In the genomic region with DNA sequence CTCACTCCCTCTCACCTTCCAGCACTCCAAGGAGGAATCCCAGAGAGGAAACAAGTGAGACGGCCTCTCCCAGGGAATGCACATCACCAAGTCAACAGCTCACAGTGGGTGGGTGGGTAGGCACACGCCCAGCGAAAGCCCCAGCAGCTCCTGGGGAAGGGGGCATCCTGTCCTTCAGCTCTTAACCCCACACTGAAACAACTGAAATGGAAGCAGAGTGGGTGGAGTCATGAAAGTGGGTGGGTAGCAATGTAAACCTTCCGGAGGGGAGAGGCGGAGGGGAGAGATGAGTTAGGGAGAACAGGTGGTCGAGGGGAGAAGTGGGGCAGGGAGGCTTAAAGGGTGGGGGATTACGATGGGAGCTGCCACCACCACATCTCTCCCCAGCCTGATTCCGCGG, we compare ENCODE assay signal across 1 cellular context.
TF ChIP-seq lines count a peak whose summit lies in the region.

No MANE protein-coding gene starts in this region.

TF ChIP-seq in HEK293, 187 proteins besides CTCF, POLR2A, EP300 and RAD21 (continued from another document):
- TF ChIP-seq ZNF530 (tag by site-specific recombination; IDR thresholded peaks at IDR 0.05; ENCODE audit: low read depth), result no peak
